21 cellular contexts compared by ENCODE assay signal in genomic region chr7:142898377-142899235, GRCh38. TPM values are rescaled to one million over a fixed set of nuclear protein-coding genes. Genes with fewer than 3 reads are reported as not detected.
DNase-seq lines count a peak whose midpoint lies in the region; ATAC-seq and TF ChIP-seq lines count a peak whose summit lies in the region.
"Had no signal": no experiment of that assay in that cellular context is flagged by ENCODE, and none has a peak within 500 bp of the region (broad histone marks: within the 10 kb centered on the region; RNA-seq: fewer than 3 reads in every experiment).

No MANE protein-coding gene starts in this region.

- POLR2A ChIA-PET in PC-3 (lab: Charles Lee; ENCODE audit: unreplicated experiment), result no interaction called here

- no peaks in the 10 kb centered on the region for H3K36me3 ChIP-seq in PC-3 (ENCODE audit: low read depth, low read length)
- H3K36me3 ChIP-seq: BE2C, brain microvascular endothelial cell, colonic mucosa had no signal

- no peak for TF ChIP-seq CTCF in PC-3 (conservative IDR thresholded peaks at IDR 0.05; ENCODE audit: low read depth, low read length)

- intact Hi-C loops in PC-3 (cut with micrococcal nuclease), result no loop called here

- no peaks in the 10 kb centered on the region for H3K9me3 ChIP-seq in PC-3 (ENCODE audit: low read length)
- H3K9me3 ChIP-seq: BE2C, colonic mucosa had no signal

- H3K9ac ChIP-seq in PC-3 (ENCODE audit: low read length), result no peak overlapping the region

- DNase-seq in activated CD8-positive, alpha-beta memory T cell treated with anti-CD3 and anti-CD28 coated beads for 24 hours, result peak; percentile 24
- DNase-seq in activated CD8-positive, alpha-beta memory T cell treated with anti-CD3 and anti-CD28 coated beads, Interleukin-2, amount 50 U/mL, for 4 hours, result no peak
- DNase-seq in PC-3 (peak; percentile 25), iPS-NIHi7 (ENCODE audit: extremely low spot score) (peak; percentile 25), ureter (ENCODE audit: low spot score) (peak; percentile 40), NCI-H146 treated with DMSO at 0.1 percent for 48 hours (lab: John Stamatoyannopoulos, UW; ENCODE audit: unreplicated experiment) (no peak)
- DNase-seq: activated naive CD8-positive, alpha-beta T cell treated with anti-CD3 and anti-CD28 coated beads, Interleukin-2, amount 50 U/mL, for 24 hours; BE2C; brain microvascular endothelial cell; colonic mucosa; NCI-H1436 treated with DMSO at 0.1 percent for 48 hours; NCI-H2227 treated with DMSO at 0.1 percent for 48 hours; nucleus accumbens; retina; stimulated activated CD4-positive, alpha-beta T cell treated with anti-CD3 and anti-CD28 coated beads, Interleukin-12 subunit alpha, Interleukin-12 subunit beta, amount 100 ng/mL, for 4 hours had no signal

- no peaks in the 10 kb centered on the region for H4K20me1 ChIP-seq in PC-3 (ENCODE audit: low read length)

- ATAC-seq in PC-3 (no peak), GM18873 (IDR thresholded peaks at IDR 0.05; ENCODE audit: low FRiP score, unreplicated experiment) (no peak), HG02763 (IDR thresholded peaks at IDR 0.05; ENCODE audit: unreplicated experiment) (no peak)
- ATAC-seq: activated naive CD8-positive, alpha-beta T cell treated with anti-CD3 and anti-CD28 coated beads, Interleukin-2, amount 50 U/mL, for 24 hours; Right ventricle myocardium inferior had no signal

- no peaks in the 10 kb centered on the region for H3K9me2 ChIP-seq in PC-3 (replicated peaks; ENCODE audit: low read length)

- H3K4me2 ChIP-seq in PC-3 (ENCODE audit: low read length), result no peak overlapping the region

- no peak overlapping the region for H3K4me3 ChIP-seq in PC-3 (ENCODE audit: low read length)
- H3K4me3 ChIP-seq: colonic mucosa had no signal

- peaks cover 10% of the 10 kb centered on the region for H3K27me3 ChIP-seq in PC-3 (ENCODE audit: low read length)
- H3K27me3 ChIP-seq: BE2C, colonic mucosa had no signal

- H3F3A ChIP-seq in PC-3 (ENCODE audit: low read length, unreplicated experiment), result no peaks in the 10 kb centered on the region

- no peak overlapping the region for H2AFZ ChIP-seq in PC-3 (ENCODE audit: low read length)

- no peak overlapping the region for H3K27ac ChIP-seq in PC-3 (ENCODE audit: low read length)
- H3K27ac ChIP-seq: brain microvascular endothelial cell, colonic mucosa had no signal

- CTCF ChIA-PET in PC-3 (lab: Charles Lee), result interaction anchor here (0.7 kb wide), 1 partner anchor 63 kb away, joined by 8 read pairs; no protein-coding TSS in a partner anchor

- H3K4me1 ChIP-seq in PC-3 (ENCODE audit: insufficient read depth, low read length), result peaks cover 18% of the 10 kb centered on the region
- H3K4me1 ChIP-seq: BE2C, colonic mucosa had no signal

- no peaks in the 10 kb centered on the region for H3K79me2 ChIP-seq in PC-3 (ENCODE audit: low read length)

- no TSS peak for BruUV-seq in PC-3 (replicated peaks; lab: Mats Ljungman, UMichigan)

RNA-seq across cellular contexts. Expression of gene TRPV6, which starts 13.1 kb away (rescaled TPM):
- 0.63 and 1.4 TPM in 2 replicates for total RNA-seq in PC-3 (2014; rRNA removed)
- 27.7 TPM for total RNA-seq in ureter
- total RNA-seq: activated T-helper 2 cell treated with anti-CD3 and anti-CD28 coated beads, Interferon-gamma antibody, Interleukin-2, Interleukin-4, amounts not matched to agents 10 μg/mL and 5 μg/mL and 100 μg/mL, durations not matched to agents 14 hours and 24 hours and 36 hours; Right ventricle myocardium inferior had no signal

RNA-seq across cellular contexts. Expression of gene TRPV5, which starts 34.9 kb away (rescaled TPM):
- total RNA-seq in PC-3 (2014; rRNA removed) (not detected in 2 replicates), ureter (not detected)
- total RNA-seq: activated T-helper 2 cell treated with anti-CD3 and anti-CD28 coated beads, Interferon-gamma antibody, Interleukin-2, Interleukin-4, amounts not matched to agents 10 μg/mL and 5 μg/mL and 100 μg/mL, durations not matched to agents 14 hours and 24 hours and 36 hours; colonic mucosa; lower leg skin; Right ventricle myocardium inferior had no signal

RNA-seq across cellular contexts. Expression of gene LLCFC1, which starts 40.7 kb away (rescaled TPM):
- total RNA-seq in PC-3 (2014; rRNA removed), result not detected in 2 replicates
- total RNA-seq in ureter, result not detected
- total RNA-seq: activated T-helper 2 cell treated with anti-CD3 and anti-CD28 coated beads, Interferon-gamma antibody, Interleukin-2, Interleukin-4, amounts not matched to agents 10 μg/mL and 5 μg/mL and 100 μg/mL, durations not matched to agents 14 hours and 24 hours and 36 hours; colonic mucosa; lower leg skin; Right ventricle myocardium inferior; urinary bladder had no signal

RNA-seq across cellular contexts. Expression of gene EPHB6, which starts 43.7 kb away (rescaled TPM):
- total RNA-seq in PC-3 (2014; rRNA removed) (30.5 and 48.2 TPM in 2 replicates), ureter (55.9 TPM)

Comparison
In these comparisons a context has a peak if more than half of its experiments do, and no peak if none do; other contexts are left out.
1. DNase-seq: peak in activated CD8-positive, alpha-beta memory T cell treated with anti-CD3 and anti-CD28 coated beads for 24 hours (single experiment), PC-3 (single experiment), iPS-NIHi7 (single experiment) and ureter (single experiment); none in activated CD8-positive, alpha-beta memory T cell treated with anti-CD3 and anti-CD28 coated beads, Interleukin-2, amount 50 U/mL, for 4 hours (single experiment) and NCI-H146 treated with DMSO at 0.1 percent for 48 hours (single experiment).
2. RNA of gene TRPV6, which starts 13.1 kb away (total RNA-seq): 27.7 TPM in ureter (single experiment); 0.63 to 1.4 TPM in PC-3; every median in the first group is over 10 times any median in the second.